8 cellular contexts compared by ENCODE assay signal in genomic region chr1:226738995-226739695, GRCh38. TPM values are rescaled to one million over a fixed set of nuclear protein-coding genes. Genes with fewer than 3 reads are reported as not detected.
A peak's percentile ranks its signal among the peaks of the same experiment; 100 is the strongest.
DNase-seq lines count a peak whose midpoint lies in the region; ATAC-seq and TF ChIP-seq lines count a peak whose summit lies in the region.

Gene ITPKB, minus strand, starts transcription at chr1:226739282. Its CDS starts 1,824 bp downstream, at chr1:226737458.

- peak within 1 kb of the TSS; percentile 22 for H3K18ac ChIP-seq in mesendoderm (ENCODE audit: low read length)

- peak within 1 kb of the TSS; percentile 76 for H2BK15ac ChIP-seq in mesendoderm (replicated peaks; ENCODE audit: low read depth)

- no peaks in the 10 kb centered on the region for H3K4me1 ChIP-seq in mesendoderm (ENCODE audit: control insufficient read depth, low read depth, low read length)

- H2BK5ac ChIP-seq in mesendoderm (ENCODE audit: low read length) = peak within 1 kb of the TSS; percentile 48

- H3K79me2 ChIP-seq in mesendoderm (ENCODE audit: control insufficient read depth, insufficient read depth, low read length) = peaks cover 2% of the 10 kb centered on the region

- peak within 1 kb of the TSS; percentile 90 for H4K8ac ChIP-seq in mesendoderm (ENCODE audit: low read depth, low read length)

- peak; percentile 34 for TF ChIP-seq POLR2A in NB4 (IDR thresholded peaks at IDR 0.05; ENCODE audit: extremely low read depth, insufficient read length)

- no peak for ATAC-seq in HG03432 (IDR thresholded peaks at IDR 0.05; ENCODE audit: unreplicated experiment)

- no peaks in the 10 kb centered on the region for H3K36me3 ChIP-seq in mesendoderm (ENCODE audit: control insufficient read depth, insufficient read depth, low read length)

- DNase-seq in NCI-H510A treated with DMSO at 0.1 percent for 48 hours (lab: John Stamatoyannopoulos, UW) = peak; percentile 64
- DNase-seq in NCI-H510A (lab: John Stamatoyannopoulos, UW) = no peak
- DNase-seq in NB4 (ENCODE audit: low read depth) = peak; percentile 84
- DNase-seq in activated CD4-positive, alpha-beta memory T cell treated with anti-CD3 and anti-CD28 coated beads, Interleukin-2, amount 10 ng/mL, durations not matched to agents 7 days and 5 days = peak; percentile 70
- peak; percentile 63 for DNase-seq in mesendoderm

- peaks cover 5% of the 10 kb centered on the region for H3K9me3 Mint-ChIP-seq in activated CD4-positive, alpha-beta memory T cell treated with anti-CD3 and anti-CD28 coated beads, Interleukin-2, amount 10 ng/mL, durations not matched to agents 7 days and 5 days
- peaks cover 3% of the 10 kb centered on the region for H3K9me3 Mint-ChIP-seq in stimulated activated naive CD8-positive, alpha-beta T cell treated with anti-CD3 and anti-CD28 coated beads, Interleukin-15, Interleukin-2, amounts not matched to agents 100 ng/mL and 50 ng/mL, for 24 hours

- H4K5ac ChIP-seq in mesendoderm (ENCODE audit: low read length) = no peak within 1 kb of the TSS

- H3K36me3 Mint-ChIP-seq in activated CD4-positive, alpha-beta memory T cell treated with anti-CD3 and anti-CD28 coated beads, Interleukin-2, amount 10 ng/mL, durations not matched to agents 7 days and 5 days (ENCODE audit: low read depth) = peaks cover 31% of the 10 kb centered on the region
- H3K36me3 Mint-ChIP-seq in stimulated activated naive CD8-positive, alpha-beta T cell treated with anti-CD3 and anti-CD28 coated beads, Interleukin-15, Interleukin-2, amounts not matched to agents 100 ng/mL and 50 ng/mL, for 24 hours (ENCODE audit: low read depth) = peaks cover 23% of the 10 kb centered on the region

- H3K27ac Mint-ChIP-seq in activated CD4-positive, alpha-beta memory T cell treated with anti-CD3 and anti-CD28 coated beads, Interleukin-2, amount 10 ng/mL, durations not matched to agents 7 days and 5 days = peak within 1 kb of the TSS; percentile 92
- H3K27ac Mint-ChIP-seq in stimulated activated naive CD8-positive, alpha-beta T cell treated with anti-CD3 and anti-CD28 coated beads, Interleukin-15, Interleukin-2, amounts not matched to agents 100 ng/mL and 50 ng/mL, for 24 hours = peak within 1 kb of the TSS; percentile 98

- peak within 1 kb of the TSS; percentile 32 for H3K23ac ChIP-seq in mesendoderm (ENCODE audit: low read length)

- peak within 1 kb of the TSS; percentile 74 for H2BK120ac ChIP-seq in mesendoderm (ENCODE audit: low read depth, low read length)

- peak within 1 kb of the TSS; percentile 83 for H3K56ac ChIP-seq in mesendoderm (ENCODE audit: low read length)

- H3K27ac ChIP-seq in mesendoderm (ENCODE audit: low read depth, low read length) = peak within 1 kb of the TSS; percentile 52

- H3K27me3 Mint-ChIP-seq in activated CD4-positive, alpha-beta memory T cell treated with anti-CD3 and anti-CD28 coated beads, Interleukin-2, amount 10 ng/mL, durations not matched to agents 7 days and 5 days = no peaks in the 10 kb centered on the region
- H3K27me3 Mint-ChIP-seq in stimulated activated naive CD8-positive, alpha-beta T cell treated with anti-CD3 and anti-CD28 coated beads, Interleukin-15, Interleukin-2, amounts not matched to agents 100 ng/mL and 50 ng/mL, for 24 hours = no peaks in the 10 kb centered on the region

- POLR2A ChIA-PET in activated CD4-positive, alpha-beta memory T cell treated with anti-CD3 and anti-CD28 coated beads, Interleukin-2, amount 10 ng/mL, durations not matched to agents 7 days and 5 days (lab: Charles Lee) = interaction anchor here (0.9 to 1.8 kb wide), 12 partner anchors 8 to 200 kb away, joined by 3 to 9 read pairs (median 4); no protein-coding TSS in a partner anchor

- peaks cover 38% of the 10 kb centered on the region for H3K4me1 Mint-ChIP-seq in activated CD4-positive, alpha-beta memory T cell treated with anti-CD3 and anti-CD28 coated beads, Interleukin-2, amount 10 ng/mL, durations not matched to agents 7 days and 5 days
- H3K4me1 Mint-ChIP-seq in stimulated activated naive CD8-positive, alpha-beta T cell treated with anti-CD3 and anti-CD28 coated beads, Interleukin-15, Interleukin-2, amounts not matched to agents 100 ng/mL and 50 ng/mL, for 24 hours (ENCODE audit: low read depth) = peaks cover 43% of the 10 kb centered on the region

- no peaks in the 10 kb centered on the region for H3K27me3 ChIP-seq in mesendoderm (ENCODE audit: insufficient read depth, low read length, poor library complexity)

- no peak for TF ChIP-seq CTCF in NB4 (IDR thresholded peaks at IDR 0.05; ENCODE audit: low read depth, low read length)

- in situ Hi-C loops in endometrial microvascular endothelial cells (cut with HindIII; ENCODE audit: inconsistent ontology term, low pct_unique_long_range_greater_than_20kb, low sequenced_read_pairs) = no loop called here

- H2AK5ac ChIP-seq in mesendoderm (ENCODE audit: low read length) = no peak within 1 kb of the TSS

- WGBS in mesendoderm (ENCODE audit: extremely low coverage, insufficient coverage, low lambda C conversion rate) = no CpG with 5 or more reads among the region's 23 CpGs

- peak within 1 kb of the TSS; percentile 93 for H3K4me2 ChIP-seq in mesendoderm (ENCODE audit: low read length)

- peaks cover 3% of the 10 kb centered on the region for H3K79me1 ChIP-seq in mesendoderm (ENCODE audit: low read length)

- H3K4me3 Mint-ChIP-seq in activated CD4-positive, alpha-beta memory T cell treated with anti-CD3 and anti-CD28 coated beads, Interleukin-2, amount 10 ng/mL, durations not matched to agents 7 days and 5 days = peak within 1 kb of the TSS; percentile 87
- peak within 1 kb of the TSS; percentile 99 for H3K4me3 Mint-ChIP-seq in stimulated activated naive CD8-positive, alpha-beta T cell treated with anti-CD3 and anti-CD28 coated beads, Interleukin-15, Interleukin-2, amounts not matched to agents 100 ng/mL and 50 ng/mL, for 24 hours

- H3K4me3 ChIP-seq in NB4 (ENCODE audit: low read depth, low read length) (peak within 1 kb of the TSS; percentile 86), mesendoderm (ENCODE audit: low read length) (peak within 1 kb of the TSS; percentile 20)

- H3K9ac ChIP-seq in mesendoderm (ENCODE audit: low read length) = peak within 1 kb of the TSS; percentile 64

- CTCF ChIA-PET in activated CD4-positive, alpha-beta memory T cell treated with anti-CD3 and anti-CD28 coated beads, Interleukin-2, amount 10 ng/mL, durations not matched to agents 7 days and 5 days (lab: Charles Lee) = interaction anchor here (0.7 to 1.9 kb wide), 12 partner anchors 13 to 144 kb away, joined by 3 to 11 read pairs (median 4); no protein-coding TSS in a partner anchor

- H3K4ac ChIP-seq in mesendoderm (ENCODE audit: low read depth, low read length) = peak within 1 kb of the TSS; percentile 96

RNA-seq across cellular contexts. Expression of gene ITPKB, which starts in this region (rescaled TPM):
- total RNA-seq in activated CD4-positive, alpha-beta memory T cell treated with anti-CD3 and anti-CD28 coated beads, Interleukin-2, amount 10 ng/mL, durations not matched to agents 7 days and 5 days = 10 to 100 TPM; 43.6 to 44.4 TPM
- total RNA-seq in endometrial microvascular endothelial cells (ENCODE audit: inconsistent ontology term) = 16.2 TPM
- polyA plus RNA-seq in mesendoderm (2013, experiment 1 of 2) = 4.7 TPM
- 4.9 TPM for polyA plus RNA-seq in mesendoderm (2013, experiment 2 of 2)
